Comparison of ENCODE assay signal across 9 cellular contexts in the genomic region with DNA sequence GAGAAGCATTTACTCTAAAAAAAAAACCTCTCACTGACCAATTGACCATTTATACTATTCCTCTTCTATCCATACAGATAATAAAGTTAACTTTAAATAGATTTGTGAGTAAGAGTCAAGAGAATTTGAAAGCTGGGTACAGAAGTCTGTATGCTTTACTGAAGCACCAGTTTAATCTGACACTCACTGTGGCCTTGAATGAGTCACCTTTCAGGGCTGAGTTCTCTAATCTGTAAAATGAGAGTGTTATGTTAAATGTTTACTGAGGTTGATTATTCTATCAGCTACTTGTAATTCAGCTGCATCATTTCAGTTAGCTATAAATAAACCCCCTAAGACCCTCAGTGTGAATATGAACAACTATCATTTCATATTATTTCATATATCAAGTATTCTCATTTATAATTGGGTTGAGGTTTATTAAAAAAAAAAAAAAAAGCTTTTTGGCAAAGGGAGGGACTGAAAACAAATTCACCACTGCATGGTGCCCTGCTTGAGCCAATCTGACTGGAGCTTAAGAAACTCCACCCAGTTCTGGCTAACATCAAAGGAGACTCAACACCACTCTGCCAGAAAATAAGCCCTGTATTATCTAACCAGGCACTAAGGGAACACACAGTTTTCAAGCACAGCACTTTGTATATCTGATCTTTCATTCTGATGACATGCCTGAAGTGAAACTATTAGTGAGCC. TPM values are rescaled to one million over a fixed set of nuclear protein-coding genes. Genes with fewer than 3 reads are reported as not detected.
DNase-seq lines count a peak whose midpoint lies in the region; ATAC-seq and TF ChIP-seq lines count a peak whose summit lies in the region.
"Had no signal": no experiment of that assay in that cellular context is flagged by ENCODE, and none has a peak within 500 bp of the region (broad histone marks: within the 10 kb centered on the region; RNA-seq: fewer than 3 reads in every experiment).

No MANE protein-coding gene starts in this region.

- ATAC-seq in mucosa of descending colon: peak; percentile 84

- peak overlapping the region; percentile 31 for H3K4me2 ChIP-seq in Loucy (ENCODE audit: low read depth, low read length, poor library complexity, severe bottlenecking)

- intact Hi-C loops in colonic mucosa (cut with DNase I) (no loop called here), mucosa of descending colon (cut with DNase I, micrococcal nuclease) (no loop called here)

- H3K4me3 ChIP-seq in Loucy (ENCODE audit: low read length, poor library complexity, severe bottlenecking) (no peak overlapping the region), colonic mucosa (no peak overlapping the region), mucosa of descending colon (no peak overlapping the region)

- H3K27me3 Mint-ChIP-seq in activated T-cell treated with anti-CD3 and anti-CD28 coated beads, Interleukin-2, amount 50 U/mL, for 24 hours: no peaks in the 10 kb centered on the region
- H3K27me3 Mint-ChIP-seq: naive B cell had no signal

- H3K27ac Mint-ChIP-seq in activated T-cell treated with anti-CD3 and anti-CD28 coated beads, Interleukin-2, amount 50 U/mL, for 24 hours: no peak overlapping the region

- no peaks in the 10 kb centered on the region for H3K9me2 ChIP-seq in Loucy (replicated peaks; ENCODE audit: low read depth, low read length)

- H3K27ac ChIP-seq in colonic mucosa: peak overlapping the region; percentile 21

- H3K9me3 ChIP-seq in Loucy (ENCODE audit: insufficient read depth, low read depth, low read length): no peaks in the 10 kb centered on the region
- no peaks in the 10 kb centered on the region for H3K9me3 ChIP-seq in colonic mucosa
- H3K9me3 ChIP-seq in mucosa of descending colon: no peaks in the 10 kb centered on the region

- TF ChIP-seq CTCF in AG09319 (IDR thresholded peaks at IDR 0.05; ENCODE audit: low read depth, low read length) (no peak), Loucy (conservative IDR thresholded peaks at IDR 0.05; ENCODE audit: low read length) (no peak), colonic mucosa (IDR thresholded peaks at IDR 0.05) (no peak), mucosa of descending colon (IDR thresholded peaks at IDR 0.05) (no peak)

- H3K27me3 ChIP-seq in Loucy (ENCODE audit: insufficient read depth, low read length, poor library complexity, severe bottlenecking): no peaks in the 10 kb centered on the region
- H3K27me3 ChIP-seq in colonic mucosa: no peaks in the 10 kb centered on the region

- H3K9me3 Mint-ChIP-seq in activated T-cell treated with anti-CD3 and anti-CD28 coated beads, Interleukin-2, amount 50 U/mL, for 24 hours: no peaks in the 10 kb centered on the region
- H3K9me3 Mint-ChIP-seq: naive B cell had no signal

- H3K4me1 ChIP-seq in Loucy (ENCODE audit: insufficient read depth, low read length, poor library complexity, severe bottlenecking) (peaks cover 46% of the 10 kb centered on the region), colonic mucosa (peaks cover 14% of the 10 kb centered on the region), mucosa of descending colon (ENCODE audit: low read depth) (peaks cover 29% of the 10 kb centered on the region)

- peak; percentile 25 for DNase-seq in AG09319 (ENCODE audit: extremely low read depth, low read depth)
- no peak for DNase-seq in colonic mucosa
- no peak for DNase-seq in mucosa of descending colon
- no peak for DNase-seq in middle frontal gyrus (ENCODE audit: extremely low spot score, low spot score)
- no peak for DNase-seq in activated T-cell treated with anti-CD3 and anti-CD28 coated beads, Interleukin-2, amount 50 U/mL, for 24 hours
- no peak for DNase-seq in effector CD8-positive, alpha-beta T cell (lab: John Stamatoyannopoulos, UW)
- no peak for DNase-seq in COR-L47 (lab: John Stamatoyannopoulos, UW)
- DNase-seq: naive B cell had no signal

- peaks cover 10% of the 10 kb centered on the region for H4K20me1 ChIP-seq in Loucy (ENCODE audit: insufficient read depth, low read length, poor library complexity, severe bottlenecking)

- H3K9ac ChIP-seq in Loucy (ENCODE audit: low read depth, low read length, poor library complexity, severe bottlenecking) (no peak overlapping the region), colonic mucosa (ENCODE audit: low read depth in 2 of 2, low read length in 2 of 2) (no peak overlapping the region)

- peaks cover 42% of the 10 kb centered on the region for H3K4me1 Mint-ChIP-seq in activated T-cell treated with anti-CD3 and anti-CD28 coated beads, Interleukin-2, amount 50 U/mL, for 24 hours (ENCODE audit: low read depth)

- peaks cover 36% of the 10 kb centered on the region; the same call in 1 of the 2 replicates for H3K79me2 ChIP-seq in Loucy (ENCODE audit: insufficient read depth, low read length)

- H2AFZ ChIP-seq in Loucy (ENCODE audit: low read length): no peak overlapping the region

- peaks cover 4% of the 10 kb centered on the region for H3K36me3 Mint-ChIP-seq in activated T-cell treated with anti-CD3 and anti-CD28 coated beads, Interleukin-2, amount 50 U/mL, for 24 hours (ENCODE audit: low read depth)
- H3K36me3 Mint-ChIP-seq: naive B cell had no signal

- H3K4me3 Mint-ChIP-seq in activated T-cell treated with anti-CD3 and anti-CD28 coated beads, Interleukin-2, amount 50 U/mL, for 24 hours: no peak overlapping the region
- H3K4me3 Mint-ChIP-seq: naive B cell had no signal

- H3K36me3 ChIP-seq in Loucy (ENCODE audit: insufficient read depth, low read length) (no peaks in the 10 kb centered on the region), colonic mucosa (no peaks in the 10 kb centered on the region), mucosa of descending colon (ENCODE audit: low read depth) (no peaks in the 10 kb centered on the region)

- no peaks in the 10 kb centered on the region; the same call in 1 of the 2 replicates for H3F3A ChIP-seq in Loucy (ENCODE audit: low read depth)

RNA-seq across cellular contexts. Expression of a gene that starts 2.8 kb away (rescaled TPM):
- total RNA-seq in colonic mucosa (100 to 1,000 TPM; 117 to 132 TPM), mucosa of descending colon (100 to 1,000 TPM; 104 to 316 (median 109) TPM)
